In the genomic region with DNA sequence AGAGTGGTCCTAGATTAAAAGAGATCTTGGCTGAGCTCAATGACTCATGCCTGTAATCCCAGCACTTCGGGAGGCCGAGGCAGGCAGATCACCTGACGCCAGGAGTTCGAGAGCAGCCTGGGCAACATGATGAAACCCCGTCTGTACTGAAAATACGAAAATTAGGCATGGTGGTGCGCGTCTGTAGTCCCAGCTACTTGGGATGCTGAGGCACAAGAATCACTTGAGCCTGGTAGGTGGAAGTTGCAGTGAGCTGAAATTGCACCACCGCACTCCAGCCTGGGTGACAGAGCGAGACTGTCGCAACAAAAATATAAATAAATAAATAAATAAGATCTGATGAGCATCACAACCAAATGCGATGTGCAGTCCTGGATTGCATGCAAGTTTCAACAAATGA, we compare ENCODE assay signal across 11 cellular contexts. TPM values are rescaled to one million over a fixed set of nuclear protein-coding genes. Genes with fewer than 3 reads are reported as not detected.
A peak's percentile ranks its signal among the peaks of the same experiment; 100 is the strongest.
DNase-seq lines count a peak whose midpoint lies in the region; ATAC-seq and TF ChIP-seq lines count a peak whose summit lies in the region.
"Had no signal": no experiment of that assay in that cellular context is flagged by ENCODE, and none has a peak within 500 bp of the region (broad histone marks: within the 10 kb centered on the region; RNA-seq: fewer than 3 reads in every experiment).

No MANE protein-coding gene starts in this region.

- H3K9ac ChIP-seq in mesenchymal stem cell (ENCODE audit: low read length) = no peak overlapping the region

- H3K4ac ChIP-seq in mesenchymal stem cell (ENCODE audit: low read depth in 1 of 2, low read length in 2 of 2) = peak overlapping the region in 1 of 2 experiments; percentile 81

- no peak for ATAC-seq in heart right ventricle
- ATAC-seq in left ventricle myocardium superior = no peak
- no peak for ATAC-seq in upper lobe of right lung
- no peak for ATAC-seq in HG03045 (IDR thresholded peaks at IDR 0.05; ENCODE audit: unreplicated experiment)
- ATAC-seq: foreskin keratinocyte had no signal

- no peak overlapping the region for H2AK5ac ChIP-seq in mesenchymal stem cell (ENCODE audit: low read length, severe bottlenecking)

- H2BK15ac ChIP-seq in mesenchymal stem cell (ENCODE audit: low read depth, poor library complexity, severe bottlenecking) = peak overlapping the region; percentile 34

- H3K9me3 ChIP-seq in heart right ventricle (no peaks in the 10 kb centered on the region), mesenchymal stem cell (ENCODE audit: control insufficient read depth, low read length) (no peaks in the 10 kb centered on the region), upper lobe of right lung (no peaks in the 10 kb centered on the region)

- intact Hi-C loops in heart right ventricle (cut with DNase I) (loop anchor here in 2 of 10 donors (5.0 kb wide), 1 partner anchor 36 kb away; no protein-coding TSS in a partner anchor), left ventricle myocardium superior (cut with micrococcal nuclease) (no loop called here), upper lobe of right lung (cut with DNase I) (no loop called here)
- intact Hi-C loops in activated T-helper 2 cell treated with anti-CD3 and anti-CD28 coated beads, Interferon-gamma antibody, Interleukin-2, Interleukin-4, amounts not matched to agents 10 μg/mL and 5 μg/mL and 100 μg/mL, durations not matched to agents 14 hours and 24 hours and 36 hours (cut with micrococcal nuclease) = no loop called here

- no peaks in the 10 kb centered on the region for H3K27me3 ChIP-seq in heart right ventricle
- H3K27me3 ChIP-seq in mesenchymal stem cell (ENCODE audit: control insufficient read depth in 1 of 2, insufficient read depth in 1 of 2, low read length in 2 of 2) = no peaks in the 10 kb centered on the region
- no peaks in the 10 kb centered on the region for H3K27me3 ChIP-seq in upper lobe of right lung
- H3K27me3 ChIP-seq: foreskin keratinocyte had no signal

- TF ChIP-seq CTCF in heart right ventricle (IDR thresholded peaks at IDR 0.05) (no peak), upper lobe of right lung (IDR thresholded peaks at IDR 0.05) (no peak)

- no peak overlapping the region for H3K4me3 Mint-ChIP-seq in activated T-helper 2 cell treated with anti-CD3 and anti-CD28 coated beads, Interferon-gamma antibody, Interleukin-2, Interleukin-4, amounts not matched to agents 10 μg/mL and 5 μg/mL and 100 μg/mL, durations not matched to agents 14 hours and 24 hours and 36 hours (ENCODE audit: low read depth)

- peak overlapping the region in 2 of 10 donors; percentile 5 to 15 for H3K4me3 ChIP-seq in heart right ventricle
- H3K4me3 ChIP-seq in mesenchymal stem cell (ENCODE audit: insufficient read depth in 1 of 2, low read depth in 1 of 2, low read length in 2 of 2) = no peak overlapping the region
- H3K4me3 ChIP-seq in upper lobe of right lung = no peak overlapping the region

- 78 to 85% methylated on average over 12 of the region's 12 CpGs for WGBS in heart right ventricle, 2 donors
- 76% methylated on average over 9 of the region's 12 CpGs for WGBS in mesenchymal stem cell

- H2BK5ac ChIP-seq in mesenchymal stem cell (ENCODE audit: low read depth, low read length, poor library complexity, severe bottlenecking) = no peak overlapping the region

- H3K9me3 Mint-ChIP-seq in activated T-helper 2 cell treated with anti-CD3 and anti-CD28 coated beads, Interferon-gamma antibody, Interleukin-2, Interleukin-4, amounts not matched to agents 10 μg/mL and 5 μg/mL and 100 μg/mL, durations not matched to agents 14 hours and 24 hours and 36 hours = no peaks in the 10 kb centered on the region

- peak overlapping the region; percentile 37 for H4K91ac ChIP-seq in mesenchymal stem cell (ENCODE audit: low read length)

- H4K8ac ChIP-seq in mesenchymal stem cell (ENCODE audit: low read length) = peak overlapping the region; percentile 57

- H3K4me1 Mint-ChIP-seq in activated T-helper 2 cell treated with anti-CD3 and anti-CD28 coated beads, Interferon-gamma antibody, Interleukin-2, Interleukin-4, amounts not matched to agents 10 μg/mL and 5 μg/mL and 100 μg/mL, durations not matched to agents 14 hours and 24 hours and 36 hours (ENCODE audit: low read depth) = peaks cover 25% of the 10 kb centered on the region

- H3K4me1 ChIP-seq in heart right ventricle (peaks cover 33 to 80% (median 69%) of the 10 kb centered on the region in 9 donors), mesenchymal stem cell (ENCODE audit: control insufficient read depth, insufficient read depth, low read depth, low read length) (peaks cover 19% of the 10 kb centered on the region), upper lobe of right lung (peaks cover 43% of the 10 kb centered on the region)
- H3K4me1 ChIP-seq: foreskin keratinocyte had no signal

- H2BK120ac ChIP-seq in mesenchymal stem cell (ENCODE audit: low read depth, low read length) = no peak overlapping the region

- peaks cover 4% of the 10 kb centered on the region for H3K36me3 Mint-ChIP-seq in activated T-helper 2 cell treated with anti-CD3 and anti-CD28 coated beads, Interferon-gamma antibody, Interleukin-2, Interleukin-4, amounts not matched to agents 10 μg/mL and 5 μg/mL and 100 μg/mL, durations not matched to agents 14 hours and 24 hours and 36 hours (ENCODE audit: low read depth)

- no peaks in the 10 kb centered on the region for H3K79me1 ChIP-seq in mesenchymal stem cell (replicated peaks; ENCODE audit: low read length, poor library complexity, severe bottlenecking)

- peak overlapping the region; percentile 80 to 99 (median 92) for H3K27ac ChIP-seq in heart right ventricle
- no peak overlapping the region for H3K27ac ChIP-seq in mesenchymal stem cell (ENCODE audit: low read length, poor library complexity, severe bottlenecking)
- H3K27ac ChIP-seq in upper lobe of right lung = peak overlapping the region; percentile 85
- H3K27ac ChIP-seq: foreskin keratinocyte had no signal

- H3K4me2 ChIP-seq in mesenchymal stem cell (ENCODE audit: low read length, poor library complexity, severe bottlenecking) = no peak overlapping the region

- peak overlapping the region in 1 of 2 experiments; percentile 31 for H3K14ac ChIP-seq in mesenchymal stem cell (ENCODE audit: low read length in 2 of 2)

- DNase-seq in heart right ventricle (no peak), left ventricle myocardium superior (no peak), mesenchymal stem cell (no peak), upper lobe of right lung (no peak), NCI-H446 (lab: John Stamatoyannopoulos, UW) (no peak), NOMO-1 treated with dmso at 0.1 percent for 144 hours (lab: John Stamatoyannopoulos, UW; ENCODE audit: unreplicated experiment) (no peak)
- DNase-seq in activated T-helper 2 cell treated with anti-CD3 and anti-CD28 coated beads, Interferon-gamma antibody, Interleukin-2, Interleukin-4, amounts not matched to agents 10 μg/mL and 5 μg/mL and 100 μg/mL, durations not matched to agents 14 hours and 24 hours and 36 hours (ENCODE audit: low spot score) = no peak
- DNase-seq: activated CD8-positive, alpha-beta memory T cell treated with anti-CD3 and anti-CD28 coated beads, Interleukin-2, amount 50 U/mL, for 48 hours; foreskin keratinocyte; NCI-H187 treated with DMSO at 0.1 percent for 48 hours had no signal

- H3K18ac ChIP-seq in mesenchymal stem cell (ENCODE audit: low read depth in 1 of 2, low read length in 2 of 2) = peak overlapping the region in 1 of 2 experiments; percentile 28

- peak overlapping the region; percentile 62 to 74 for H2BK12ac ChIP-seq in mesenchymal stem cell (ENCODE audit: low read length in 2 of 2)

- H3K36me3 ChIP-seq in heart right ventricle (peaks cover 0 to 14% (median 4%) of the 10 kb centered on the region in 9 donors), mesenchymal stem cell (ENCODE audit: control insufficient read depth in 1 of 2, insufficient read depth in 2 of 2, low read depth in 1 of 2, low read length in 2 of 2) (peaks cover 20 to 29% of the 10 kb centered on the region in 2 experiments), upper lobe of right lung (peaks cover 15% of the 10 kb centered on the region)

- no peak overlapping the region for H2AFZ ChIP-seq in mesenchymal stem cell (ENCODE audit: low read depth, low read length)

- no peak overlapping the region for H3K23ac ChIP-seq in mesenchymal stem cell (ENCODE audit: low read length in 2 of 2)

- H3K27ac Mint-ChIP-seq in activated T-helper 2 cell treated with anti-CD3 and anti-CD28 coated beads, Interferon-gamma antibody, Interleukin-2, Interleukin-4, amounts not matched to agents 10 μg/mL and 5 μg/mL and 100 μg/mL, durations not matched to agents 14 hours and 24 hours and 36 hours = peak overlapping the region; percentile 21

- H3K27me3 Mint-ChIP-seq in activated T-helper 2 cell treated with anti-CD3 and anti-CD28 coated beads, Interferon-gamma antibody, Interleukin-2, Interleukin-4, amounts not matched to agents 10 μg/mL and 5 μg/mL and 100 μg/mL, durations not matched to agents 14 hours and 24 hours and 36 hours (ENCODE audit: low read depth) = no peaks in the 10 kb centered on the region

RNA-seq across cellular contexts. Expression of a gene that starts 8.7 kb away (rescaled TPM):
- total RNA-seq in heart right ventricle (100 to 1,000 TPM in 8 of 10 donors, 10 to 100 TPM in 2; 76.8 to 263 (median 137) TPM), left ventricle myocardium superior (134 TPM), upper lobe of right lung (322 TPM)
- polyA plus RNA-seq in heart right ventricle = 100 to 1,000 TPM; 199 to 310 TPM
- total RNA-seq in activated T-helper 2 cell treated with anti-CD3 and anti-CD28 coated beads, Interferon-gamma antibody, Interleukin-2, Interleukin-4, amounts not matched to agents 10 μg/mL and 5 μg/mL and 100 μg/mL, durations not matched to agents 14 hours and 24 hours and 36 hours = 27.5 and 28.1 TPM in 2 replicates
- 287 TPM for polyA plus RNA-seq in mesenchymal stem cell (2013, experiment 1 of 2)
- polyA plus RNA-seq in mesenchymal stem cell (2013, experiment 2 of 2) = 284 TPM

RNA-seq across cellular contexts. Expression of a gene that starts 14.3 kb away (rescaled TPM):
- total RNA-seq in heart right ventricle (100 to 1,000 TPM; 553 to 918 (median 731) TPM), left ventricle myocardium superior (853 TPM), upper lobe of right lung (158 TPM)
- polyA plus RNA-seq in heart right ventricle = 1,000 to 10,000 TPM in 1 of 2 donors, 100 to 1,000 TPM in 1; 500 to 1,050 TPM
- total RNA-seq in activated T-helper 2 cell treated with anti-CD3 and anti-CD28 coated beads, Interferon-gamma antibody, Interleukin-2, Interleukin-4, amounts not matched to agents 10 μg/mL and 5 μg/mL and 100 μg/mL, durations not matched to agents 14 hours and 24 hours and 36 hours = 19.6 and 21.0 TPM in 2 replicates
- polyA plus RNA-seq in mesenchymal stem cell (2013, experiment 1 of 2) = 127 TPM
- 132 TPM for polyA plus RNA-seq in mesenchymal stem cell (2013, experiment 2 of 2)

RNA-seq across cellular contexts. Expression of a gene that starts 36.2 kb away (rescaled TPM):
- total RNA-seq in heart right ventricle = 10 to 100 TPM; 32.8 to 52.0 (median 44.7) TPM
- 10 to 100 TPM; 33.0 to 40.5 TPM for polyA plus RNA-seq in heart right ventricle
- total RNA-seq in left ventricle myocardium superior = 50.5 TPM
- total RNA-seq in activated T-helper 2 cell treated with anti-CD3 and anti-CD28 coated beads, Interferon-gamma antibody, Interleukin-2, Interleukin-4, amounts not matched to agents 10 μg/mL and 5 μg/mL and 100 μg/mL, durations not matched to agents 14 hours and 24 hours and 36 hours = 60.3 and 60.7 TPM in 2 replicates
- 45.2 TPM for polyA plus RNA-seq in mesenchymal stem cell (2013, experiment 1 of 2)
- polyA plus RNA-seq in mesenchymal stem cell (2013, experiment 2 of 2) = 45.9 TPM
- 94.7 TPM for total RNA-seq in upper lobe of right lung

RNA-seq across cellular contexts. Expression of a gene that starts 53.7 kb away (rescaled TPM):
- total RNA-seq in heart right ventricle = 10 to 100 TPM; 23.2 to 52.9 (median 33.9) TPM
- polyA plus RNA-seq in heart right ventricle = 10 to 100 TPM; 10.8 to 48.6 TPM
- 28.5 TPM for total RNA-seq in left ventricle myocardium superior
- total RNA-seq in activated T-helper 2 cell treated with anti-CD3 and anti-CD28 coated beads, Interferon-gamma antibody, Interleukin-2, Interleukin-4, amounts not matched to agents 10 μg/mL and 5 μg/mL and 100 μg/mL, durations not matched to agents 14 hours and 24 hours and 36 hours = 25.6 and 28.7 TPM in 2 replicates
- 32.1 TPM for polyA plus RNA-seq in mesenchymal stem cell (2013, experiment 1 of 2)
- 29.4 TPM for polyA plus RNA-seq in mesenchymal stem cell (2013, experiment 2 of 2)
- 58.8 TPM for total RNA-seq in upper lobe of right lung
